1 cellular context compared by ENCODE assay signal in the genomic region with DNA sequence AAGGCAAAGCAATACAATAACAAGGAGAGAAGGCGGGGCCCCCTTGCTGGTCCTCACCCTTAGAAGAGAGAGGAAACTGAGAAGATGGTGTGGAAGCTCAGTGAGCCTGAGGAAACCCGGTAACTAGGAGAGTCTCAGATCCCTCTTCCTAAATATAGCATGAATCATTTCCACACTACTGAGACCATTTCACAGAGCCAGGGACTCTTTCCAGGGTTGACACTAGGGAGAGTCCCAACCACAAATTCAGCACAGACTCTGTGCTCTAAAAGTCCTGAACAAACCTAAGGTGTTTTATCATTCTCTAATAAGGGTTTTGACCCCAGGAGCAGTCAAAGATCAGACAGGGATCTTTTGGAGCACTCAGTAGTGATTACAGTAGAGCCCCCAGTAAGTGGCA.
TF ChIP-seq lines count a peak whose summit lies in the region.

No MANE protein-coding gene starts in this region.

TF ChIP-seq in GM23338, 12 proteins besides CTCF, POLR2A, EP300 and RAD21 (continued from another document):
- TF ChIP-seq EZH2phosphoT487 (IDR thresholded peaks at IDR 0.05; ENCODE audit: unreplicated experiment) (no peak), ZNF331 (CRISPR knock-in tag; IDR thresholded peaks at IDR 0.05; ENCODE audit: low read depth) (no peak)
